ENCODE assay signal across 1 cellular context in the genomic region with DNA sequence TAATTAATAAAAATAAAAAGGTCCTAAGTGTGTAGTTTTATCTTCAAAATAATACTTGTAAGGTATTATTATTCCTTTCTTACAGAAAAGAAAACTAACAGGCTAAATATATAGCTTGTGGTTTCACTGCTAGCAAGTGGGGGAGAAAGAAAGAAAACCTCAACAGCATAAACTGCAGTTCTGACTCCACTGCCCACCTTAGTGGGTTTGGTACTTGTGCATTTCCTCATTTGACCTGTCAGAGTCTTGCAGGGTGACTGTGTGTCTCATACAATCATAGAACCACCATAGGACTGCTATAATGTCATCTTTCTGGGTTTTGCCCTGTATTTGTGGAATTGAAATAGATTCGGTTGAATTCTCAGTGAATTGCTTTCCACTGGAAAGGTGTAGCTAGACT.
TF ChIP-seq lines count a peak whose summit lies in the region.

No MANE protein-coding gene starts in this region.

TF ChIP-seq in GM12878, 131 proteins besides CTCF, POLR2A, EP300 and RAD21 (continued from another document and continues in another):
- TF ChIP-seq, protein P1, sequence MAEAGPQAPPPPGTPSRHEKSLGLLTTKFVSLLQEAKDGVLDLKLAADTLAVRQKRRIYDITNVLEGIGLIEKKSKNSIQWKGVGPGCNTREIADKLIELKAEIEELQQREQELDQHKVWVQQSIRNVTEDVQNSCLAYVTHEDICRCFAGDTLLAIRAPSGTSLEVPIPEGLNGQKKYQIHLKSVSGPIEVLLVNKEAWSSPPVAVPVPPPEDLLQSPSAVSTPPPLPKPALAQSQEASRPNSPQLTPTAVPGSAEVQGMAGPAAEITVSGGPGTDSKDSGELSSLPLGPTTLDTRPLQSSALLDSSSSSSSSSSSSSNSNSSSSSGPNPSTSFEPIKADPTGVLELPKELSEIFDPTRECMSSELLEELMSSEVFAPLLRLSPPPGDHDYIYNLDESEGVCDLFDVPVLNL (IDR thresholded peaks at IDR 0.05; ENCODE audit: low read depth, low read length), result no peak
- TF ChIP-seq POLR2AphosphoS5 (IDR thresholded peaks at IDR 0.05; ENCODE audit: low read length) (no peak), KAT2A (conservative IDR thresholded peaks at IDR 0.05; ENCODE audit: control insufficient read depth, low read depth, low read length) (no peak), EZH2 (IDR thresholded peaks at IDR 0.05; ENCODE audit: borderline replicate concordance, control insufficient read depth, low read depth, low read length) (no peak), SIN3A (IDR thresholded peaks at IDR 0.05; ENCODE audit: low read depth, low read length) (no peak), NFXL1 (IDR thresholded peaks at IDR 0.05; ENCODE audit: borderline replicate concordance) (no peak), SUZ12 (IDR thresholded peaks at IDR 0.05; ENCODE audit: unreplicated experiment) (no peak), MYB (IDR thresholded peaks at IDR 0.05; ENCODE audit: borderline replicate concordance, low read depth, low read length) (no peak), YY1 (IDR thresholded peaks at IDR 0.05; ENCODE audit: low read depth, low read length) (no peak), ZBED1 (IDR thresholded peaks at IDR 0.05; ENCODE audit: borderline replicate concordance) (no peak; the same call in 1 of the 2 replicates), SRF (IDR thresholded peaks at IDR 0.05; ENCODE audit: low read depth in 2 of 2, low read length in 2 of 2) (no peak), PML (IDR thresholded peaks at IDR 0.05; ENCODE audit: low read length) (no peak), JUNB (IDR thresholded peaks at IDR 0.05) (peak; percentile 76), IKZF1 (conservative IDR thresholded peaks at IDR 0.05) (peak; percentile 29; the same call in 1 of the 2 replicates), TAF1 (IDR thresholded peaks at IDR 0.05; ENCODE audit: borderline replicate concordance, low read depth, low read length) (no peak), ZNF24 (IDR thresholded peaks at IDR 0.05) (0 out of 2 replicates have a peak, but pooled peaks have one; percentile 23), EED (IDR thresholded peaks at IDR 0.05; ENCODE audit: low read depth) (peak; percentile 54; the same call in 1 of the 2 replicates), ZNF207 (IDR thresholded peaks at IDR 0.05; ENCODE audit: borderline replicate concordance) (no peak), TCF7 (IDR thresholded peaks at IDR 0.05; ENCODE audit: borderline replicate concordance) (no peak), IKZF2 (IDR thresholded peaks at IDR 0.05) (peak; percentile 70 to 76), SMC3 (IDR thresholded peaks at IDR 0.05; ENCODE audit: borderline replicate concordance, low read length) (no peak), KLF5 (IDR thresholded peaks at IDR 0.05; ENCODE audit: partially characterized antibody) (no peak), STAT1 (conservative IDR thresholded peaks at IDR 0.05) (no peak), CREB1 (IDR thresholded peaks at IDR 0.05; ENCODE audit: low read depth) (peak; percentile 63; the same call in 1 of the 2 replicates), POLR2AphosphoS2 (IDR thresholded peaks at IDR 0.05; ENCODE audit: low read depth, low read length) (no peak)
- TF ChIP-seq, protein P2, sequence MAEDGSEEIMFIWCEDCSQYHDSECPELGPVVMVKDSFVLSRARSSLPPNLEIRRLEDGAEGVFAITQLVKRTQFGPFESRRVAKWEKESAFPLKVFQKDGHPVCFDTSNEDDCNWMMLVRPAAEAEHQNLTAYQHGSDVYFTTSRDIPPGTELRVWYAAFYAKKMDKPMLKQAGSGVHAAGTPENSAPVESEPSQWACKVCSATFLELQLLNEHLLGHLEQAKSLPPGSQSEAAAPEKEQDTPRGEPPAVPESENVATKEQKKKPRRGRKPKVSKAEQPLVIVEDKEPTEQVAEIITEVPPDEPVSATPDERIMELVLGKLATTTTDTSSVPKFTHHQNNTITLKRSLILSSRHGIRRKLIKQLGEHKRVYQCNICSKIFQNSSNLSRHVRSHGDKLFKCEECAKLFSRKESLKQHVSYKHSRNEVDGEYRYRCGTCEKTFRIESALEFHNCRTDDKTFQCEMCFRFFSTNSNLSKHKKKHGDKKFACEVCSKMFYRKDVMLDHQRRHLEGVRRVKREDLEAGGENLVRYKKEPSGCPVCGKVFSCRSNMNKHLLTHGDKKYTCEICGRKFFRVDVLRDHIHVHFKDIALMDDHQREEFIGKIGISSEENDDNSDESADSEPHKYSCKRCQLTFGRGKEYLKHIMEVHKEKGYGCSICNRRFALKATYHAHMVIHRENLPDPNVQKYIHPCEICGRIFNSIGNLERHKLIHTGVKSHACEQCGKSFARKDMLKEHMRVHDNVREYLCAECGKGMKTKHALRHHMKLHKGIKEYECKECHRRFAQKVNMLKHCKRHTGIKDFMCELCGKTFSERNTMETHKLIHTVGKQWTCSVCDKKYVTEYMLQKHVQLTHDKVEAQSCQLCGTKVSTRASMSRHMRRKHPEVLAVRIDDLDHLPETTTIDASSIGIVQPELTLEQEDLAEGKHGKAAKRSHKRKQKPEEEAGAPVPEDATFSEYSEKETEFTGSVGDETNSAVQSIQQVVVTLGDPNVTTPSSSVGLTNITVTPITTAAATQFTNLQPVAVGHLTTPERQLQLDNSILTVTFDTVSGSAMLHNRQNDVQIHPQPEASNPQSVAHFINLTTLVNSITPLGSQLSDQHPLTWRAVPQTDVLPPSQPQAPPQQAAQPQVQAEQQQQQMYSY (CRISPR knock-in tag; IDR thresholded peaks at IDR 0.05), result no peak
- TF ChIP-seq, protein P3, sequence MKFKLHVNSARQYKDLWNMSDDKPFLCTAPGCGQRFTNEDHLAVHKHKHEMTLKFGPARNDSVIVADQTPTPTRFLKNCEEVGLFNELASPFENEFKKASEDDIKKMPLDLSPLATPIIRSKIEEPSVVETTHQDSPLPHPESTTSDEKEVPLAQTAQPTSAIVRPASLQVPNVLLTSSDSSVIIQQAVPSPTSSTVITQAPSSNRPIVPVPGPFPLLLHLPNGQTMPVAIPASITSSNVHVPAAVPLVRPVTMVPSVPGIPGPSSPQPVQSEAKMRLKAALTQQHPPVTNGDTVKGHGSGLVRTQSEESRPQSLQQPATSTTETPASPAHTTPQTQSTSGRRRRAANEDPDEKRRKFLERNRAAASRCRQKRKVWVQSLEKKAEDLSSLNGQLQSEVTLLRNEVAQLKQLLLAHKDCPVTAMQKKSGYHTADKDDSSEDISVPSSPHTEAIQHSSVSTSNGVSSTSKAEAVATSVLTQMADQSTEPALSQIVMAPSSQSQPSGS (IDR thresholded peaks at IDR 0.05; ENCODE audit: low read length), result peak; percentile 75
- TF ChIP-seq, protein P4, sequence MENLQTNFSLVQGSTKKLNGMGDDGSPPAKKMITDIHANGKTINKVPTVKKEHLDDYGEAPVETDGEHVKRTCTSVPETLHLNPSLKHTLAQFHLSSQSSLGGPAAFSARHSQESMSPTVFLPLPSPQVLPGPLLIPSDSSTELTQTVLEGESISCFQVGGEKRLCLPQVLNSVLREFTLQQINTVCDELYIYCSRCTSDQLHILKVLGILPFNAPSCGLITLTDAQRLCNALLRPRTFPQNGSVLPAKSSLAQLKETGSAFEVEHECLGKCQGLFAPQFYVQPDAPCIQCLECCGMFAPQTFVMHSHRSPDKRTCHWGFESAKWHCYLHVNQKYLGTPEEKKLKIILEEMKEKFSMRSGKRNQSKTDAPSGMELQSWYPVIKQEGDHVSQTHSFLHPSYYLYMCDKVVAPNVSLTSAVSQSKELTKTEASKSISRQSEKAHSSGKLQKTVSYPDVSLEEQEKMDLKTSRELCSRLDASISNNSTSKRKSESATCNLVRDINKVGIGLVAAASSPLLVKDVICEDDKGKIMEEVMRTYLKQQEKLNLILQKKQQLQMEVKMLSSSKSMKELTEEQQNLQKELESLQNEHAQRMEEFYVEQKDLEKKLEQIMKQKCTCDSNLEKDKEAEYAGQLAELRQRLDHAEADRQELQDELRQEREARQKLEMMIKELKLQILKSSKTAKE (IDR thresholded peaks at IDR 0.05; ENCODE audit: low read depth, poor library complexity, severe bottlenecking), result peak; percentile 71
- TF ChIP-seq, protein P5, sequence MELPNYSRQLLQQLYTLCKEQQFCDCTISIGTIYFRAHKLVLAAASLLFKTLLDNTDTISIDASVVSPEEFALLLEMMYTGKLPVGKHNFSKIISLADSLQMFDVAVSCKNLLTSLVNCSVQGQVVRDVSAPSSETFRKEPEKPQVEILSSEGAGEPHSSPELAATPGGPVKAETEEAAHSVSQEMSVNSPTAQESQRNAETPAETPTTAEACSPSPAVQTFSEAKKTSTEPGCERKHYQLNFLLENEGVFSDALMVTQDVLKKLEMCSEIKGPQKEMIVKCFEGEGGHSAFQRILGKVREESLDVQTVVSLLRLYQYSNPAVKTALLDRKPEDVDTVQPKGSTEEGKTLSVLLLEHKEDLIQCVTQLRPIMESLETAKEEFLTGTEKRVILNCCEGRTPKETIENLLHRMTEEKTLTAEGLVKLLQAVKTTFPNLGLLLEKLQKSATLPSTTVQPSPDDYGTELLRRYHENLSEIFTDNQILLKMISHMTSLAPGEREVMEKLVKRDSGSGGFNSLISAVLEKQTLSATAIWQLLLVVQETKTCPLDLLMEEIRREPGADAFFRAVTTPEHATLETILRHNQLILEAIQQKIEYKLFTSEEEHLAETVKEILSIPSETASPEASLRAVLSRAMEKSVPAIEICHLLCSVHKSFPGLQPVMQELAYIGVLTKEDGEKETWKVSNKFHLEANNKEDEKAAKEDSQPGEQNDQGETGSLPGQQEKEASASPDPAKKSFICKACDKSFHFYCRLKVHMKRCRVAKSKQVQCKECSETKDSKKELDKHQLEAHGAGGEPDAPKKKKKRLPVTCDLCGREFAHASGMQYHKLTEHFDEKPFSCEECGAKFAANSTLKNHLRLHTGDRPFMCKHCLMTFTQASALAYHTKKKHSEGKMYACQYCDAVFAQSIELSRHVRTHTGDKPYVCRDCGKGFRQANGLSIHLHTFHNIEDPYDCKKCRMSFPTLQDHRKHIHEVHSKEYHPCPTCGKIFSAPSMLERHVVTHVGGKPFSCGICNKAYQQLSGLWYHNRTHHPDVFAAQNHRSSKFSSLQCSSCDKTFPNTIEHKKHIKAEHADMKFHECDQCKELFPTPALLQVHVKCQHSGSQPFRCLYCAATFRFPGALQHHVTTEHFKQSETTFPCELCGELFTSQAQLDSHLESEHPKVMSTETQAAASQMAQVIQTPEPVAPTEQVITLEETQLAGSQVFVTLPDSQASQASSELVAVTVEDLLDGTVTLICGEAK (IDR thresholded peaks at IDR 0.05; ENCODE audit: borderline replicate concordance), result no peak
- TF ChIP-seq, protein P6, sequence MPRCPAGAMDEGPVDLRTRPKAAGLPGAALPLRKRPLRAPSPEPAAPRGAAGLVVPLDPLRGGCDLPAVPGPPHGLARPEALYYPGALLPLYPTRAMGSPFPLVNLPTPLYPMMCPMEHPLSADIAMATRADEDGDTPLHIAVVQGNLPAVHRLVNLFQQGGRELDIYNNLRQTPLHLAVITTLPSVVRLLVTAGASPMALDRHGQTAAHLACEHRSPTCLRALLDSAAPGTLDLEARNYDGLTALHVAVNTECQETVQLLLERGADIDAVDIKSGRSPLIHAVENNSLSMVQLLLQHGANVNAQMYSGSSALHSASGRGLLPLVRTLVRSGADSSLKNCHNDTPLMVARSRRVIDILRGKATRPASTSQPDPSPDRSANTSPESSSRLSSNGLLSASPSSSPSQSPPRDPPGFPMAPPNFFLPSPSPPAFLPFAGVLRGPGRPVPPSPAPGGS (IDR thresholded peaks at IDR 0.05; ENCODE audit: borderline replicate concordance, insufficient read depth, low read depth, low read length, poor library complexity, severe bottlenecking), result no peak
- TF ChIP-seq, protein P7, sequence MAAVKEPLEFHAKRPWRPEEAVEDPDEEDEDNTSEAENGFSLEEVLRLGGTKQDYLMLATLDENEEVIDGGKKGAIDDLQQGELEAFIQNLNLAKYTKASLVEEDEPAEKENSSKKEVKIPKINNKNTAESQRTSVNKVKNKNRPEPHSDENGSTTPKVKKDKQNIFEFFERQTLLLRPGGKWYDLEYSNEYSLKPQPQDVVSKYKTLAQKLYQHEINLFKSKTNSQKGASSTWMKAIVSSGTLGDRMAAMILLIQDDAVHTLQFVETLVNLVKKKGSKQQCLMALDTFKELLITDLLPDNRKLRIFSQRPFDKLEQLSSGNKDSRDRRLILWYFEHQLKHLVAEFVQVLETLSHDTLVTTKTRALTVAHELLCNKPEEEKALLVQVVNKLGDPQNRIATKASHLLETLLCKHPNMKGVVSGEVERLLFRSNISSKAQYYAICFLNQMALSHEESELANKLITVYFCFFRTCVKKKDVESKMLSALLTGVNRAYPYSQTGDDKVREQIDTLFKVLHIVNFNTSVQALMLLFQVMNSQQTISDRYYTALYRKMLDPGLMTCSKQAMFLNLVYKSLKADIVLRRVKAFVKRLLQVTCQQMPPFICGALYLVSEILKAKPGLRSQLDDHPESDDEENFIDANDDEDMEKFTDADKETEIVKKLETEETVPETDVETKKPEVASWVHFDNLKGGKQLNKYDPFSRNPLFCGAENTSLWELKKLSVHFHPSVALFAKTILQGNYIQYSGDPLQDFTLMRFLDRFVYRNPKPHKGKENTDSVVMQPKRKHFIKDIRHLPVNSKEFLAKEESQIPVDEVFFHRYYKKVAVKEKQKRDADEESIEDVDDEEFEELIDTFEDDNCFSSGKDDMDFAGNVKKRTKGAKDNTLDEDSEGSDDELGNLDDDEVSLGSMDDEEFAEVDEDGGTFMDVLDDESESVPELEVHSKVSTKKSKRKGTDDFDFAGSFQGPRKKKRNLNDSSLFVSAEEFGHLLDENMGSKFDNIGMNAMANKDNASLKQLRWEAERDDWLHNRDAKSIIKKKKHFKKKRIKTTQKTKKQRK (IDR thresholded peaks at IDR 0.05; ENCODE audit: low read depth, low read length), result no peak
- TF ChIP-seq, protein P8, sequence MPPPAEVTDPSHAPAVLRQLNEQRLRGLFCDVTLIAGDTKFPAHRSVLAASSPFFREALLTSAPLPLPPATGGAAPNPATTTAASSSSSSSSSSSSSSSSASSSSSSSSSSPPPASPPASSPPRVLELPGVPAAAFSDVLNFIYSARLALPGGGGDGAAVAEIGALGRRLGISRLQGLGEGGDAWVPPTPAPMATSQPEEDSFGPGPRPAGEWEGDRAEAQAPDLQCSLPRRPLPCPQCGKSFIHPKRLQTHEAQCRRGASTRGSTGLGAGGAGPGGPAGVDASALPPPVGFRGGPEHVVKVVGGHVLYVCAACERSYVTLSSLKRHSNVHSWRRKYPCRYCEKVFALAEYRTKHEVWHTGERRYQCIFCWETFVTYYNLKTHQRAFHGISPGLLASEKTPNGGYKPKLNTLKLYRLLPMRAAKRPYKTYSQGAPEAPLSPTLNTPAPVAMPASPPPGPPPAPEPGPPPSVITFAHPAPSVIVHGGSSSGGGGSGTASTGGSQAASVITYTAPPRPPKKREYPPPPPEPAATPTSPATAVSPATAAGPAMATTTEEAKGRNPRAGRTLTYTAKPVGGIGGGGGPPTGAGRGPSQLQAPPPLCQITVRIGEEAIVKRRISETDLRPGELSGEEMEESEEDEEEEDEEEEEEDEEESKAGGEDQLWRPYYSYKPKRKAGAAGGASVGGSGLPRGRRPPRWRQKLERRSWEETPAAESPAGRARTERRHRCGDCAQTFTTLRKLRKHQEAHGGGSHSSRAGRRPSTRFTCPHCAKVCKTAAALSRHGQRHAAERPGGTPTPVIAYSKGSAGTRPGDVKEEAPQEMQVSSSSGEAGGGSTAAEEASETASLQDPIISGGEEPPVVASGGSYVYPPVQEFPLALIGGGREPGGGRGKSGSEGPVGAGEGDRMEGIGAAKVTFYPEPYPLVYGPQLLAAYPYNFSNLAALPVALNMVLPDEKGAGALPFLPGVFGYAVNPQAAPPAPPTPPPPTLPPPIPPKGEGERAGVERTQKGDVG (CRISPR knock-in tag; IDR thresholded peaks at IDR 0.05), result no peak
- TF ChIP-seq, protein P9, sequence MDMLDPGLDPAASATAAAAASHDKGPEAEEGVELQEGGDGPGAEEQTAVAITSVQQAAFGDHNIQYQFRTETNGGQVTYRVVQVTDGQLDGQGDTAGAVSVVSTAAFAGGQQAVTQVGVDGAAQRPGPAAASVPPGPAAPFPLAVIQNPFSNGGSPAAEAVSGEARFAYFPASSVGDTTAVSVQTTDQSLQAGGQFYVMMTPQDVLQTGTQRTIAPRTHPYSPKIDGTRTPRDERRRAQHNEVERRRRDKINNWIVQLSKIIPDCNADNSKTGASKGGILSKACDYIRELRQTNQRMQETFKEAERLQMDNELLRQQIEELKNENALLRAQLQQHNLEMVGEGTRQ (IDR thresholded peaks at IDR 0.05; ENCODE audit: borderline replicate concordance, low read depth, low read length), result no peak
